In genomic region chr9:129676287-129676686, GRCh38 we compare ENCODE assay signal across 21 cellular contexts. TPM values are rescaled to one million over a fixed set of nuclear protein-coding genes. Genes with fewer than 3 reads are reported as not detected.
A peak's percentile ranks its signal among the peaks of the same experiment; 100 is the strongest.
DNase-seq lines count a peak whose midpoint lies in the region; ATAC-seq, FAIRE-seq and TF ChIP-seq lines count a peak whose summit lies in the region.
"Had no signal": no experiment of that assay in that cellular context is flagged by ENCODE, and none has a peak within 500 bp of the region (broad histone marks: within the 10 kb centered on the region; RNA-seq: fewer than 3 reads in every experiment).

No MANE protein-coding gene starts in this region.

- H3K18ac ChIP-seq in mesenchymal stem cell (ENCODE audit: low read depth in 1 of 2, low read length in 2 of 2), result no peak overlapping the region

- H3K36me3 ChIP-seq in HepG2 (replicated peaks in 1 of 2; ENCODE audit: control insufficient read depth in 1 of 2, insufficient read depth in 2 of 2, low read length in 2 of 2) (no peaks in the 10 kb centered on the region), right lobe of liver (no peaks in the 10 kb centered on the region), mesenchymal stem cell (ENCODE audit: control insufficient read depth in 1 of 2, insufficient read depth in 2 of 2, low read depth in 1 of 2, low read length in 2 of 2) (no peaks in the 10 kb centered on the region), vagina (no peaks in the 10 kb centered on the region)
- H3K36me3 ChIP-seq: BLaER1 treated with 17β-estradiol and CSF1 and Interleukin-3, amounts not matched to agents 10 nM and 100 nM; SJCRH30 had no signal

- H3K27ac Mint-ChIP-seq in chondrocyte (ENCODE audit: unreplicated experiment), result no peak overlapping the region
- H3K27ac Mint-ChIP-seq: CD8-positive, alpha-beta memory T cell had no signal

- no peak overlapping the region for H4K8ac ChIP-seq in mesenchymal stem cell (ENCODE audit: low read length)

- no peaks in the 10 kb centered on the region for H4K20me1 ChIP-seq in HepG2 (ENCODE audit: insufficient read depth, low read length)
- H4K20me1 ChIP-seq: BLaER1 treated with 17β-estradiol and CSF1 and Interleukin-3, amounts not matched to agents 10 nM and 100 nM had no signal

- H3K4me1 ChIP-seq in HepG2 (ENCODE audit: insufficient read depth, low read length), result no peaks in the 10 kb centered on the region
- H3K4me1 ChIP-seq in right lobe of liver, result no peaks in the 10 kb centered on the region
- H3K4me1 ChIP-seq in mesenchymal stem cell (ENCODE audit: control insufficient read depth, insufficient read depth, low read depth, low read length), result peaks cover 2% of the 10 kb centered on the region
- peaks cover 63% of the 10 kb centered on the region for H3K4me1 ChIP-seq in vagina
- H3K4me1 ChIP-seq: A549 had no signal

- no peaks in the 10 kb centered on the region for H3K79me2 ChIP-seq in HepG2 (ENCODE audit: insufficient read depth, low read length)

- no peak overlapping the region for H2BK120ac ChIP-seq in mesenchymal stem cell (ENCODE audit: low read depth, low read length)

- DNase-seq in HepG2 (ENCODE audit: low spot score), result no peak
- DNase-seq in right lobe of liver, result no peak
- no peak for DNase-seq in mesenchymal stem cell
- DNase-seq in vagina (ENCODE audit: extremely low spot score in 2 of 2), result no peak
- no peak for DNase-seq in chondrocyte (ENCODE audit: low spot score)
- no peak for DNase-seq in foreskin fibroblast
- DNase-seq: CD8-positive, alpha-beta memory T cell; DND-41; NCI-H1048; NCI-H1436 treated with DMSO at 0.1 percent for 48 hours; NCI-H2081; NCI-H510A; NCI-H774; PC-9 had no signal

- H3K9me3 Mint-ChIP-seq in chondrocyte (ENCODE audit: low read depth), result no peaks in the 10 kb centered on the region
- H3K9me3 Mint-ChIP-seq: CD8-positive, alpha-beta memory T cell had no signal

- CTCF ChIA-PET in HepG2 (lab: Yijun Ruan, JAX; ENCODE audit: low intra/inter-chr PET ratio, low total read pairs), result no interaction called here

- H3K79me1 ChIP-seq in mesenchymal stem cell (replicated peaks; ENCODE audit: low read length, poor library complexity, severe bottlenecking), result no peaks in the 10 kb centered on the region

- intact Hi-C loops in HepG2 (cut with micrococcal nuclease; ENCODE audit: unreplicated experiment), result no loop called here
- intact Hi-C loops in right lobe of liver (cut with DNase I), result no loop called here
- intact Hi-C loops in vagina (cut with DNase I), result no loop called here

- POLR2A ChIA-PET in HepG2 (lab: Yijun Ruan, JAX), result no interaction called here

- no peak overlapping the region for H3K14ac ChIP-seq in mesenchymal stem cell (ENCODE audit: low read length in 2 of 2)

- no peak for TF ChIP-seq RAD21 in HepG2 (CRISPR knock-in tag; IDR thresholded peaks at IDR 0.05)

- ATAC-seq in HepG2, result no peak
- ATAC-seq in right lobe of liver, result no peak
- ATAC-seq: HCT116 had no signal

- FAIRE-seq in HepG2 (lab: Jason Lieb, UNC), result no peak
- FAIRE-seq: A549, G401.6 had no signal

- no peak overlapping the region for H2BK5ac ChIP-seq in mesenchymal stem cell (ENCODE audit: low read depth, low read length, poor library complexity, severe bottlenecking)

- TF ChIP-seq POLR2A in HepG2 (IDR thresholded peaks at IDR 0.05; ENCODE audit: insufficient read depth in 1 of 2, low read depth in 2 of 2, low read length in 2 of 2) (no peak), right lobe of liver (IDR thresholded peaks at IDR 0.05) (no peak), vagina (IDR thresholded peaks at IDR 0.05) (no peak)

- peaks cover 11% of the 10 kb centered on the region for H3K27me3 Mint-ChIP-seq in chondrocyte (ENCODE audit: low read depth)

- H3K4ac ChIP-seq in mesenchymal stem cell (ENCODE audit: low read depth in 1 of 2, low read length in 2 of 2), result no peak overlapping the region

- 0% methylated on average over 2 of the region's 4 CpGs for WGBS in HepG2 (ENCODE audit: low lambda C conversion rate)
- WGBS in right lobe of liver (ENCODE audit: insufficient coverage, low coverage, low lambda C conversion rate, missing lambda C conversion rate), result 51% methylated on average over 3 of the region's 4 CpGs
- WGBS in mesenchymal stem cell, result 90% methylated on average over 4 of the region's 4 CpGs

- no peaks in the 10 kb centered on the region for H3K9me3 ChIP-seq in HepG2 (ENCODE audit: low read length)
- H3K9me3 ChIP-seq in right lobe of liver, result no peaks in the 10 kb centered on the region
- no peaks in the 10 kb centered on the region for H3K9me3 ChIP-seq in mesenchymal stem cell (ENCODE audit: control insufficient read depth, low read length)
- H3K9me3 ChIP-seq in vagina, result no peaks in the 10 kb centered on the region
- H3K9me3 ChIP-seq: A549; BLaER1 treated with 17β-estradiol and CSF1 and Interleukin-3, amounts not matched to agents 10 nM and 100 nM; SJCRH30 had no signal

- H3K4me3 Mint-ChIP-seq in chondrocyte (ENCODE audit: unreplicated experiment), result no peak overlapping the region
- H3K4me3 Mint-ChIP-seq: CD8-positive, alpha-beta memory T cell had no signal

- H3K23ac ChIP-seq in mesenchymal stem cell (ENCODE audit: low read length in 2 of 2), result no peak overlapping the region

- H3K4me2 ChIP-seq in HepG2 (ENCODE audit: low read depth, low read length) (no peak overlapping the region), mesenchymal stem cell (ENCODE audit: low read length, poor library complexity, severe bottlenecking) (no peak overlapping the region)
- H3K4me2 ChIP-seq: A549; BLaER1 treated with 17β-estradiol and CSF1 and Interleukin-3, amounts not matched to agents 10 nM and 100 nM; KMS-11; PC-9 had no signal

- no peak for TF ChIP-seq CTCF in HepG2 (CRISPR knock-in tag; IDR thresholded peaks at IDR 0.05)
- TF ChIP-seq CTCF in right lobe of liver (IDR thresholded peaks at IDR 0.05), result no peak
- TF ChIP-seq CTCF in vagina (IDR thresholded peaks at IDR 0.05), result no peak
- no peak for TF ChIP-seq CTCF in chondrocyte (IDR thresholded peaks at IDR 0.05)
- TF ChIP-seq CTCF in foreskin fibroblast (IDR thresholded peaks at IDR 0.05; ENCODE audit: low read depth, low read length), result no peak

- no peaks in the 10 kb centered on the region for H3K36me3 Mint-ChIP-seq in chondrocyte (ENCODE audit: low read depth)
- H3K36me3 Mint-ChIP-seq: CD8-positive, alpha-beta memory T cell had no signal

- H3K4me3 ChIP-seq in HepG2 (replicated peaks in 1 of 3; ENCODE audit: insufficient read depth in 1 of 3, low read depth in 2 of 3, low read length in 3 of 3) (no peak overlapping the region), right lobe of liver (no peak overlapping the region), mesenchymal stem cell (ENCODE audit: insufficient read depth in 1 of 2, low read depth in 1 of 2, low read length in 2 of 2) (no peak overlapping the region), vagina (no peak overlapping the region), foreskin fibroblast (ENCODE audit: low read depth in 1 of 2, low read length in 2 of 2) (no peak overlapping the region)
- H3K4me3 ChIP-seq: A549; BLaER1 treated with 17β-estradiol and CSF1 and Interleukin-3, amounts not matched to agents 10 nM and 100 nM; PC-9; SJCRH30 had no signal

- no peak overlapping the region for H2BK12ac ChIP-seq in mesenchymal stem cell (ENCODE audit: low read length in 2 of 2)

- H3K27ac ChIP-seq in HepG2 (ENCODE audit: extremely low read length, insufficient read depth, low read length), result no peak overlapping the region
- no peak overlapping the region for H3K27ac ChIP-seq in right lobe of liver
- H3K27ac ChIP-seq in mesenchymal stem cell (ENCODE audit: low read length, poor library complexity, severe bottlenecking), result no peak overlapping the region
- H3K27ac ChIP-seq in vagina, result peak overlapping the region; percentile 92
- H3K27ac ChIP-seq: A549; BLaER1 treated with 17β-estradiol and CSF1 and Interleukin-3, amounts not matched to agents 10 nM and 100 nM; KMS-11; PC-9; SJCRH30 had no signal

- H4K91ac ChIP-seq in mesenchymal stem cell (ENCODE audit: low read length), result no peak overlapping the region

- H3K9ac ChIP-seq in HepG2 (ENCODE audit: insufficient read depth, low read depth, low read length) (no peak overlapping the region), mesenchymal stem cell (ENCODE audit: low read length) (peak overlapping the region; percentile 75)
- H3K9ac ChIP-seq: BLaER1 treated with 17β-estradiol and CSF1 and Interleukin-3, amounts not matched to agents 10 nM and 100 nM; KMS-11 had no signal

- H3K4me1 Mint-ChIP-seq in chondrocyte (ENCODE audit: low read depth), result peaks cover 21% of the 10 kb centered on the region
- H3K4me1 Mint-ChIP-seq: CD8-positive, alpha-beta memory T cell had no signal

- H2AFZ ChIP-seq in HepG2 (ENCODE audit: low read length), result no peak overlapping the region
- H2AFZ ChIP-seq in mesenchymal stem cell (ENCODE audit: low read depth, low read length), result no peak overlapping the region
- H2AFZ ChIP-seq: PC-9 had no signal

- in situ Hi-C loops in HepG2 (cut with HindIII; ENCODE audit: extremely low pct_ligation_motif_present, low pct_unique_long_range_greater_than_20kb), result no loop called here

- no peak overlapping the region for H2BK15ac ChIP-seq in mesenchymal stem cell (ENCODE audit: low read depth, poor library complexity, severe bottlenecking)

- no peak overlapping the region for H2AK5ac ChIP-seq in mesenchymal stem cell (ENCODE audit: low read length, severe bottlenecking)

- no peak for TF ChIP-seq EP300 in HepG2 (IDR thresholded peaks at IDR 0.05; ENCODE audit: low read depth in 2 of 2, low read length in 2 of 2)
- TF ChIP-seq EP300 in HepG2 (CRISPR knock-in tag; IDR thresholded peaks at IDR 0.05; ENCODE audit: borderline replicate concordance), result no peak

- BruUV-seq in HepG2 (replicated peaks; lab: Mats Ljungman, UMichigan), result no TSS peak

- H3K27me3 ChIP-seq in HepG2 (ENCODE audit: control insufficient read depth in 1 of 2, insufficient read depth in 2 of 2, low read length in 2 of 2) (peaks cover 10 to 81% of the 10 kb centered on the region in 2 experiments), right lobe of liver (no peaks in the 10 kb centered on the region), mesenchymal stem cell (ENCODE audit: control insufficient read depth in 1 of 2, insufficient read depth in 1 of 2, low read length in 2 of 2) (peaks cover 0 to 79% of the 10 kb centered on the region in 2 experiments), vagina (no peaks in the 10 kb centered on the region)

RNA-seq across cellular contexts. Expression of gene PRRX2, which starts 10.8 kb away (rescaled TPM):
- not detected in 2 replicates for total RNA-seq in HepG2 (2016; rRNA removed; fragmentation: Illumina TruSeq; extraction: Trizol)
- total RNA-seq in HepG2 (2016; cell fraction: cytosol; rRNA removed; fragmentation: Illumina TruSeq; extraction: Trizol; ENCODE audit: low read depth), result not detected in 2 replicates
- not detected in 2 replicates for total RNA-seq in HepG2 (2016; cell fraction: insoluble cytoplasmic fraction; rRNA removed; fragmentation: Illumina TruSeq; extraction: Trizol)
- not detected in 2 replicates for total RNA-seq in HepG2 (2016; cell fraction: membrane; rRNA removed; fragmentation: Illumina TruSeq; extraction: Trizol)
- total RNA-seq in HepG2 (2016; cell fraction: nucleus; rRNA removed; fragmentation: Illumina TruSeq; extraction: Trizol), result not detected in 2 replicates
- 0.05 TPM in 1 of 2 replicates, not detected in the other for polyA plus RNA-seq in HepG2 (2011; rRNA removed)
- not detected in 2 replicates for polyA plus RNA-seq in HepG2 (2011; cell fraction: cytosol; rRNA removed)
- not detected in 2 replicates for polyA plus RNA-seq in HepG2 (2011; cell fraction: nucleus; rRNA removed)
- polyA plus RNA-seq in HepG2 (2012), result not detected in 2 replicates
- polyA plus RNA-seq in HepG2 (2016; cell fraction: cytosol; fragmentation: Illumina TruSeq; extraction: Trizol; ENCODE audit: low read depth), result not detected in 2 replicates
- not detected in 2 replicates for polyA plus RNA-seq in HepG2 (2016; cell fraction: insoluble cytoplasmic fraction; fragmentation: Illumina TruSeq; extraction: Trizol; ENCODE audit: low read depth)
- not detected in 2 replicates for polyA plus RNA-seq in HepG2 (2016; cell fraction: membrane; fragmentation: Illumina TruSeq; extraction: Trizol; ENCODE audit: low read depth)
- not detected in 2 replicates for polyA plus RNA-seq in HepG2 (2016; cell fraction: nucleus; fragmentation: Illumina TruSeq; extraction: Trizol; ENCODE audit: insufficient read depth, low read depth)
- polyA minus RNA-seq in HepG2 (2011; rRNA and poly(A)+ RNA removed; ENCODE audit: low replicate concordance), result not detected in 2 replicates
- polyA minus RNA-seq in HepG2 (2011; cell fraction: cytosol; rRNA and poly(A)+ RNA removed), result not detected in 2 replicates
- polyA minus RNA-seq in HepG2 (2011; cell fraction: nucleus; rRNA and poly(A)+ RNA removed), result not detected in 2 replicates
- total RNA-seq in right lobe of liver, result not detected
- 19.5 TPM for polyA plus RNA-seq in mesenchymal stem cell (2013, experiment 1 of 2)
- 20.1 TPM for polyA plus RNA-seq in mesenchymal stem cell (2013, experiment 2 of 2)
- total RNA-seq in vagina, result 43.7 TPM
- 4.9 to 5.7 TPM (median 5.0 TPM) in 3 replicates for total RNA-seq in chondrocyte
- polyA plus RNA-seq: CD8-positive, alpha-beta memory T cell had no signal

RNA-seq across cellular contexts. Expression of gene ASB6, which starts 34.3 kb away (rescaled TPM):
- 8.2 and 8.3 TPM in 2 replicates for total RNA-seq in HepG2 (2016; rRNA removed; fragmentation: Illumina TruSeq; extraction: Trizol)
- total RNA-seq in HepG2 (2016; cell fraction: cytosol; rRNA removed; fragmentation: Illumina TruSeq; extraction: Trizol; ENCODE audit: low read depth), result 1.6 and 1.8 TPM in 2 replicates
- total RNA-seq in HepG2 (2016; cell fraction: insoluble cytoplasmic fraction; rRNA removed; fragmentation: Illumina TruSeq; extraction: Trizol), result 6.6 and 9.5 TPM in 2 replicates
- total RNA-seq in HepG2 (2016; cell fraction: membrane; rRNA removed; fragmentation: Illumina TruSeq; extraction: Trizol), result 5.0 and 6.5 TPM in 2 replicates
- total RNA-seq in HepG2 (2016; cell fraction: nucleus; rRNA removed; fragmentation: Illumina TruSeq; extraction: Trizol), result 7.3 TPM in 2 replicates
- 8.4 and 10.8 TPM in 2 replicates for polyA plus RNA-seq in HepG2 (2011; rRNA removed)
- polyA plus RNA-seq in HepG2 (2011; cell fraction: cytosol; rRNA removed), result 6.1 and 7.8 TPM in 2 replicates
- polyA plus RNA-seq in HepG2 (2011; cell fraction: nucleus; rRNA removed), result 22.8 and 23.1 TPM in 2 replicates
- 4.2 and 5.8 TPM in 2 replicates for polyA plus RNA-seq in HepG2 (2012)
- polyA plus RNA-seq in HepG2 (2016; cell fraction: cytosol; fragmentation: Illumina TruSeq; extraction: Trizol; ENCODE audit: low read depth), result 1.0 and 1.8 TPM in 2 replicates
- 7.0 and 8.8 TPM in 2 replicates for polyA plus RNA-seq in HepG2 (2016; cell fraction: insoluble cytoplasmic fraction; fragmentation: Illumina TruSeq; extraction: Trizol; ENCODE audit: low read depth)
- polyA plus RNA-seq in HepG2 (2016; cell fraction: membrane; fragmentation: Illumina TruSeq; extraction: Trizol; ENCODE audit: low read depth), result 3.2 TPM in 2 replicates
- 17.2 and 17.7 TPM in 2 replicates for polyA plus RNA-seq in HepG2 (2016; cell fraction: nucleus; fragmentation: Illumina TruSeq; extraction: Trizol; ENCODE audit: insufficient read depth, low read depth)
- 10.0 and 29.3 TPM in 2 replicates for polyA minus RNA-seq in HepG2 (2011; rRNA and poly(A)+ RNA removed; ENCODE audit: low replicate concordance)
- polyA minus RNA-seq in HepG2 (2011; cell fraction: cytosol; rRNA and poly(A)+ RNA removed), result 2.7 and 3.2 TPM in 2 replicates
- 5.0 and 5.6 TPM in 2 replicates for polyA minus RNA-seq in HepG2 (2011; cell fraction: nucleus; rRNA and poly(A)+ RNA removed)
- 1 to 10 TPM; 4.5 to 9.5 (median 5.4) TPM for total RNA-seq in right lobe of liver
- polyA plus RNA-seq in mesenchymal stem cell (2013, experiment 1 of 2), result 11.6 TPM
- 11.6 TPM for polyA plus RNA-seq in mesenchymal stem cell (2013, experiment 2 of 2)
- total RNA-seq in vagina, result 18.9 TPM
- 17.4 to 18.1 TPM (median 17.7 TPM) in 3 replicates for total RNA-seq in chondrocyte

RNA-seq across cellular contexts. Expression of gene NTMT1, which starts 50.3 kb away (rescaled TPM):
- total RNA-seq in HepG2 (2016; rRNA removed; fragmentation: Illumina TruSeq; extraction: Trizol), result 51.0 and 53.8 TPM in 2 replicates
- total RNA-seq in HepG2 (2016; cell fraction: cytosol; rRNA removed; fragmentation: Illumina TruSeq; extraction: Trizol; ENCODE audit: low read depth), result 18.8 and 21.6 TPM in 2 replicates
- total RNA-seq in HepG2 (2016; cell fraction: insoluble cytoplasmic fraction; rRNA removed; fragmentation: Illumina TruSeq; extraction: Trizol), result 51.4 and 52.7 TPM in 2 replicates
- total RNA-seq in HepG2 (2016; cell fraction: membrane; rRNA removed; fragmentation: Illumina TruSeq; extraction: Trizol), result 27.5 and 28.2 TPM in 2 replicates
- 24.5 and 26.0 TPM in 2 replicates for total RNA-seq in HepG2 (2016; cell fraction: nucleus; rRNA removed; fragmentation: Illumina TruSeq; extraction: Trizol)
- polyA plus RNA-seq in HepG2 (2011; rRNA removed), result 49.1 and 52.7 TPM in 2 replicates
- polyA plus RNA-seq in HepG2 (2011; cell fraction: cytosol; rRNA removed), result 51.6 and 54.5 TPM in 2 replicates
- 33.4 and 35.2 TPM in 2 replicates for polyA plus RNA-seq in HepG2 (2011; cell fraction: nucleus; rRNA removed)
- polyA plus RNA-seq in HepG2 (2012), result 25.7 and 35.9 TPM in 2 replicates
- polyA plus RNA-seq in HepG2 (2016; cell fraction: cytosol; fragmentation: Illumina TruSeq; extraction: Trizol; ENCODE audit: low read depth), result 25.5 and 33.2 TPM in 2 replicates
- 70.9 and 81.2 TPM in 2 replicates for polyA plus RNA-seq in HepG2 (2016; cell fraction: insoluble cytoplasmic fraction; fragmentation: Illumina TruSeq; extraction: Trizol; ENCODE audit: low read depth)
- polyA plus RNA-seq in HepG2 (2016; cell fraction: membrane; fragmentation: Illumina TruSeq; extraction: Trizol; ENCODE audit: low read depth), result 24.8 and 34.0 TPM in 2 replicates
- 54.6 and 61.5 TPM in 2 replicates for polyA plus RNA-seq in HepG2 (2016; cell fraction: nucleus; fragmentation: Illumina TruSeq; extraction: Trizol; ENCODE audit: insufficient read depth, low read depth)
- polyA minus RNA-seq in HepG2 (2011; rRNA and poly(A)+ RNA removed; ENCODE audit: low replicate concordance), result 26.8 and 119 TPM in 2 replicates
- 14.8 and 17.0 TPM in 2 replicates for polyA minus RNA-seq in HepG2 (2011; cell fraction: cytosol; rRNA and poly(A)+ RNA removed)
- polyA minus RNA-seq in HepG2 (2011; cell fraction: nucleus; rRNA and poly(A)+ RNA removed), result 15.9 and 18.4 TPM in 2 replicates
- total RNA-seq in right lobe of liver, result 10 to 100 TPM; 15.6 to 28.3 (median 20.7) TPM
- polyA plus RNA-seq in mesenchymal stem cell (2013, experiment 1 of 2), result 38.5 TPM
- 39.6 TPM for polyA plus RNA-seq in mesenchymal stem cell (2013, experiment 2 of 2)
- total RNA-seq in vagina, result 15.5 TPM
- 32.6 to 37.4 TPM (median 34.4 TPM) in 3 replicates for total RNA-seq in chondrocyte

RNA-seq across cellular contexts. Expression of gene C9orf50, which starts 55.4 kb away (rescaled TPM):
- not detected in 2 replicates for total RNA-seq in HepG2 (2016; rRNA removed; fragmentation: Illumina TruSeq; extraction: Trizol)
- total RNA-seq in HepG2 (2016; cell fraction: cytosol; rRNA removed; fragmentation: Illumina TruSeq; extraction: Trizol; ENCODE audit: low read depth), result not detected in 2 replicates
- total RNA-seq in HepG2 (2016; cell fraction: insoluble cytoplasmic fraction; rRNA removed; fragmentation: Illumina TruSeq; extraction: Trizol), result not detected in 2 replicates
- total RNA-seq in HepG2 (2016; cell fraction: membrane; rRNA removed; fragmentation: Illumina TruSeq; extraction: Trizol), result not detected in 2 replicates
- not detected in 2 replicates for total RNA-seq in HepG2 (2016; cell fraction: nucleus; rRNA removed; fragmentation: Illumina TruSeq; extraction: Trizol)
- polyA plus RNA-seq in HepG2 (2011; rRNA removed), result not detected in 2 replicates
- polyA plus RNA-seq in HepG2 (2011; cell fraction: cytosol; rRNA removed), result not detected in 2 replicates
- polyA plus RNA-seq in HepG2 (2011; cell fraction: nucleus; rRNA removed), result 0.10 TPM in 1 of 2 replicates, not detected in the other
- not detected in 2 replicates for polyA plus RNA-seq in HepG2 (2012)
- polyA plus RNA-seq in HepG2 (2016; cell fraction: cytosol; fragmentation: Illumina TruSeq; extraction: Trizol; ENCODE audit: low read depth), result not detected in 2 replicates
- not detected in 2 replicates for polyA plus RNA-seq in HepG2 (2016; cell fraction: insoluble cytoplasmic fraction; fragmentation: Illumina TruSeq; extraction: Trizol; ENCODE audit: low read depth)
- not detected in 2 replicates for polyA plus RNA-seq in HepG2 (2016; cell fraction: membrane; fragmentation: Illumina TruSeq; extraction: Trizol; ENCODE audit: low read depth)
- not detected in 2 replicates for polyA plus RNA-seq in HepG2 (2016; cell fraction: nucleus; fragmentation: Illumina TruSeq; extraction: Trizol; ENCODE audit: insufficient read depth, low read depth)
- polyA minus RNA-seq in HepG2 (2011; rRNA and poly(A)+ RNA removed; ENCODE audit: low replicate concordance), result not detected in 2 replicates
- not detected in 2 replicates for polyA minus RNA-seq in HepG2 (2011; cell fraction: cytosol; rRNA and poly(A)+ RNA removed)
- polyA minus RNA-seq in HepG2 (2011; cell fraction: nucleus; rRNA and poly(A)+ RNA removed), result not detected in 2 replicates
- not detected for total RNA-seq in right lobe of liver
- 0.03 TPM for polyA plus RNA-seq in mesenchymal stem cell (2013, experiment 1 of 2)
- polyA plus RNA-seq in mesenchymal stem cell (2013, experiment 2 of 2), result 0.04 TPM
- total RNA-seq in vagina, result not detected
- 0.30 to 0.39 TPM (median 0.38 TPM) in 3 replicates for total RNA-seq in chondrocyte
- total RNA-seq: CD8-positive, alpha-beta memory T cell; M059J; PC-9; SJCRH30 had no signal
- polyA plus RNA-seq: CD8-positive, alpha-beta memory T cell had no signal
